8 cellular contexts compared by ENCODE assay signal in genomic region chr11:19679952-19680823, GRCh38.
A peak's percentile ranks its signal among the peaks of the same experiment; 100 is the strongest.
DNase-seq lines count a peak whose midpoint lies in the region; ATAC-seq lines count a peak whose summit lies in the region.

No MANE protein-coding gene starts in this region.

- ATAC-seq in GM18511 (IDR thresholded peaks at IDR 0.05; ENCODE audit: unreplicated experiment), result no peak

- H3K27ac ChIP-seq in HUES48 (ENCODE audit: low read depth, low read length) (peak overlapping the region; percentile 83), caudate nucleus (ENCODE audit: low read depth, low read length) (peak overlapping the region; percentile 49)

- H3K4me1 ChIP-seq in HUES48 (ENCODE audit: control insufficient read depth, insufficient read depth, low read length), result peaks cover 24% of the 10 kb centered on the region

- H3K27me3 ChIP-seq in HUES48 (ENCODE audit: control insufficient read depth, insufficient read depth, low read length), result no peaks in the 10 kb centered on the region

- H3K9ac ChIP-seq in HUES48 (ENCODE audit: low read depth, low read length), result no peak overlapping the region

- H3K36me3 ChIP-seq in HUES48 (ENCODE audit: control insufficient read depth, insufficient read depth, low read length), result no peaks in the 10 kb centered on the region

- peak in 33 of 61 donors; percentile 11 to 77 (median 32) for DNase-seq in caudate nucleus (lab: John Stamatoyannopoulos, UW)
- DNase-seq in left kidney (ENCODE audit: low read depth, low spot score), result peak; percentile 49
- peak; percentile 49 for DNase-seq in superior temporal gyrus (ENCODE audit: extremely low spot score)
- DNase-seq in COLO668 (lab: John Stamatoyannopoulos, UW; ENCODE audit: unreplicated experiment), result no peak
- DNase-seq in NCI-H1694 (lab: John Stamatoyannopoulos, UW), result no peak
- DNase-seq in activated effector memory CD4-positive, alpha-beta T cell treated with anti-CD3 and anti-CD28 coated beads, Interleukin-2, amount 50 U/mL, for 16 hours, result no peak

- H3K4me3 ChIP-seq in HUES48 (ENCODE audit: low read depth, low read length), result no peak overlapping the region

- no peaks in the 10 kb centered on the region for H3K9me3 ChIP-seq in HUES48 (ENCODE audit: control insufficient read depth, insufficient read depth, low read length)

Comparison
In these comparisons a context has a peak if more than half of its experiments do, and no peak if none do; other contexts are left out.
1. DNase-seq: peak in caudate nucleus (33 of 61), left kidney (single experiment) and superior temporal gyrus (single experiment); none in COLO668 (single experiment), NCI-H1694 (single experiment) and activated effector memory CD4-positive, alpha-beta T cell treated with anti-CD3 and anti-CD28 coated beads, Interleukin-2, amount 50 U/mL, for 16 hours (single experiment).